ENCODE assay signal across 18 cellular contexts in genomic region chr4:95167809-95168208, GRCh38.
DNase-seq lines count a peak whose midpoint lies in the region; ATAC-seq and TF ChIP-seq lines count a peak whose summit lies in the region.
"Had no signal": no experiment of that assay in that cellular context is flagged by ENCODE, and none has a peak within 500 bp of the region (broad histone marks: within the 10 kb centered on the region; RNA-seq: fewer than 3 reads in every experiment).

No MANE protein-coding gene starts in this region.

- no peak overlapping the region for H2AFZ ChIP-seq in neural progenitor cell (replicated peaks)
- H2AFZ ChIP-seq: parathyroid adenoma had no signal

- H3K9me3 ChIP-seq in neural progenitor cell (ENCODE audit: low read depth), result no peaks in the 10 kb centered on the region

- H3F3A ChIP-seq in neural progenitor cell (ENCODE audit: low read depth), result no peaks in the 10 kb centered on the region

- no peak overlapping the region for H3K27ac Mint-ChIP-seq in activated T-helper 17 cell treated with anti-CD3 and anti-CD28 coated beads, Interleukin-2, amount 50 U/mL, for 72 hours
- peak overlapping the region; percentile 18 for H3K27ac Mint-ChIP-seq in neural progenitor cell
- H3K27ac Mint-ChIP-seq: activated CD8-positive, alpha-beta memory T cell treated with anti-CD3 and anti-CD28 coated beads, Interleukin-2, amount 10 ng/mL, durations not matched to agents 7 days and 5 days; CD4-positive, CD25-positive, alpha-beta regulatory T cell had no signal

- no peak overlapping the region for H3K4me3 ChIP-seq in LNCaP clone FGC (ENCODE audit: low read depth, low read length)
- H3K4me3 ChIP-seq in neural progenitor cell, result no peak overlapping the region

- H3K27ac ChIP-seq in neural progenitor cell, result no peak overlapping the region
- H3K27ac ChIP-seq: parathyroid adenoma had no signal

- no peaks in the 10 kb centered on the region for H3K4me1 ChIP-seq in neural progenitor cell
- H3K4me1 ChIP-seq: parathyroid adenoma had no signal

- no peaks in the 10 kb centered on the region for H3K4me1 Mint-ChIP-seq in activated T-helper 17 cell treated with anti-CD3 and anti-CD28 coated beads, Interleukin-2, amount 50 U/mL, for 72 hours
- H3K4me1 Mint-ChIP-seq in neural progenitor cell, result peaks cover 20% of the 10 kb centered on the region
- H3K4me1 Mint-ChIP-seq: activated CD8-positive, alpha-beta memory T cell treated with anti-CD3 and anti-CD28 coated beads, Interleukin-2, amount 10 ng/mL, durations not matched to agents 7 days and 5 days had no signal

- no peaks in the 10 kb centered on the region for H3K27me3 Mint-ChIP-seq in activated T-helper 17 cell treated with anti-CD3 and anti-CD28 coated beads, Interleukin-2, amount 50 U/mL, for 72 hours
- peaks cover 7% of the 10 kb centered on the region for H3K27me3 Mint-ChIP-seq in neural progenitor cell (ENCODE audit: insufficient read depth, low read depth)
- H3K27me3 Mint-ChIP-seq: CD4-positive, CD25-positive, alpha-beta regulatory T cell had no signal

- TF ChIP-seq CTCF in LNCaP clone FGC (IDR thresholded peaks at IDR 0.05; ENCODE audit: control insufficient read depth, extremely low read depth, insufficient read depth) (peak; percentile 20; the same call in 1 of the 2 replicates), neural progenitor cell (IDR thresholded peaks at IDR 0.05) (no peak)

- peak; percentile 3 to 25 for DNase-seq in NCI-H524 (lab: John Stamatoyannopoulos, UW)
- DNase-seq in NCI-H524 treated with DMSO at 0.1 percent for 48 hours (lab: John Stamatoyannopoulos, UW), result no peak
- no peak for DNase-seq in LNCaP clone FGC (ENCODE audit: low read depth)
- peak; percentile 12 for DNase-seq in neural progenitor cell (ENCODE audit: low spot score)
- no peak for DNase-seq in iPS-NIHi7 (ENCODE audit: extremely low spot score)
- no peak for DNase-seq in occipital lobe (lab: John Stamatoyannopoulos, UW)
- DNase-seq: activated CD8-positive, alpha-beta memory T cell treated with anti-CD3 and anti-CD28 coated beads, Interleukin-2, amount 10 ng/mL, durations not matched to agents 7 days and 5 days; activated gamma-delta T cell; aorta; CD4-positive, CD25-positive, alpha-beta regulatory T cell; NCI-H187; NCI-H526 treated with DMSO at 0.1 percent for 48 hours; stimulated activated CD4-positive, alpha-beta T cell treated with anti-CD3 and anti-CD28 coated beads, Interleukin-4, amount 100 ng/mL, for 4 hours; T-helper 1 cell; trophoblast cell had no signal

- H3K27me3 ChIP-seq in neural progenitor cell, result no peaks in the 10 kb centered on the region

- no peaks in the 10 kb centered on the region for H4K20me1 ChIP-seq in neural progenitor cell (ENCODE audit: low read depth)

- ATAC-seq in activated T-helper 17 cell treated with anti-CD3 and anti-CD28 coated beads, Interleukin-2, amount 50 U/mL, for 72 hours (replicated peaks), result peak; percentile 31
- ATAC-seq in HG03432 (IDR thresholded peaks at IDR 0.05; ENCODE audit: unreplicated experiment), result no peak
- ATAC-seq: activated CD8-positive, alpha-beta memory T cell treated with anti-CD3 and anti-CD28 coated beads, Interleukin-2, amount 10 ng/mL, durations not matched to agents 7 days and 5 days had no signal

- no peaks in the 10 kb centered on the region for H3K79me2 ChIP-seq in neural progenitor cell (ENCODE audit: low read depth)
- H3K79me2 ChIP-seq: parathyroid adenoma had no signal

- H3K36me3 Mint-ChIP-seq in activated T-helper 17 cell treated with anti-CD3 and anti-CD28 coated beads, Interleukin-2, amount 50 U/mL, for 72 hours (ENCODE audit: low read depth), result no peaks in the 10 kb centered on the region
- peaks cover 41% of the 10 kb centered on the region for H3K36me3 Mint-ChIP-seq in neural progenitor cell
- H3K36me3 Mint-ChIP-seq: activated CD8-positive, alpha-beta memory T cell treated with anti-CD3 and anti-CD28 coated beads, Interleukin-2, amount 10 ng/mL, durations not matched to agents 7 days and 5 days; CD4-positive, CD25-positive, alpha-beta regulatory T cell had no signal

- no peak overlapping the region for H3K4me2 ChIP-seq in neural progenitor cell

- no peak overlapping the region for H3K4me3 Mint-ChIP-seq in activated T-helper 17 cell treated with anti-CD3 and anti-CD28 coated beads, Interleukin-2, amount 50 U/mL, for 72 hours
- H3K4me3 Mint-ChIP-seq in neural progenitor cell, result no peak overlapping the region
- H3K4me3 Mint-ChIP-seq: activated CD8-positive, alpha-beta memory T cell treated with anti-CD3 and anti-CD28 coated beads, Interleukin-2, amount 10 ng/mL, durations not matched to agents 7 days and 5 days; CD4-positive, CD25-positive, alpha-beta regulatory T cell had no signal

- H3K36me3 ChIP-seq in neural progenitor cell, result no peaks in the 10 kb centered on the region

- H3K9me3 Mint-ChIP-seq in activated T-helper 17 cell treated with anti-CD3 and anti-CD28 coated beads, Interleukin-2, amount 50 U/mL, for 72 hours, result no peaks in the 10 kb centered on the region
- H3K9me3 Mint-ChIP-seq in neural progenitor cell, result no peaks in the 10 kb centered on the region

- H3K9ac ChIP-seq in neural progenitor cell, result no peak overlapping the region
- H3K9ac ChIP-seq: parathyroid adenoma had no signal

Comparison
In these comparisons a context has a peak if more than half of its experiments do, and no peak if none do; other contexts are left out.
1. DNase-seq: peak in NCI-H524 (2 of 2) and neural progenitor cell (single experiment); none in NCI-H524 treated with DMSO at 0.1 percent for 48 hours (single experiment), LNCaP clone FGC (single experiment), iPS-NIHi7 (single experiment) and occipital lobe (single experiment).